ENCODE assay signal across 8 cellular contexts in genomic region chr12:89349814-89350213, GRCh38. TPM values are rescaled to one million over a fixed set of nuclear protein-coding genes. Genes with fewer than 3 reads are reported as not detected.
A peak's percentile ranks its signal among the peaks of the same experiment; 100 is the strongest.
DNase-seq lines count a peak whose midpoint lies in the region; ATAC-seq and TF ChIP-seq lines count a peak whose summit lies in the region.

No MANE protein-coding gene starts in this region.

- H3K9me3 ChIP-seq in heart right ventricle, result no peaks in the 10 kb centered on the region

- H3K4me1 Mint-ChIP-seq in nephron, result peaks cover 61% of the 10 kb centered on the region

- H3K36me3 Mint-ChIP-seq in nephron (ENCODE audit: low read depth), result peaks cover 6% of the 10 kb centered on the region

- peaks cover 15 to 66% (median 50%) of the 10 kb centered on the region in 9 donors for H3K4me1 ChIP-seq in heart right ventricle

- H3K4me3 Mint-ChIP-seq in nephron, result peak overlapping the region; percentile 90 to 97 (median 91)

- peaks cover 67% of the 10 kb centered on the region for H3K27me3 Mint-ChIP-seq in nephron (ENCODE audit: low read depth)

- H3K27me3 ChIP-seq in heart right ventricle, result no peaks in the 10 kb centered on the region

- 35 to 51% methylated on average over 6 of the region's 6 CpGs for WGBS in heart right ventricle, 2 donors

- ATAC-seq in heart right ventricle (no peak), Right ventricle myocardium inferior (no peak), HG03354 (IDR thresholded peaks at IDR 0.05; ENCODE audit: poor library complexity, severe bottlenecking, unreplicated experiment) (no peak)

- no peaks in the 10 kb centered on the region for H3K9me3 Mint-ChIP-seq in nephron

- no peak for TF ChIP-seq CTCF in heart right ventricle (IDR thresholded peaks at IDR 0.05)
- no peak for TF ChIP-seq CTCF in epithelial cell of proximal tubule (conservative IDR thresholded peaks at IDR 0.05; ENCODE audit: low read depth, low read length)
- TF ChIP-seq CTCF in nephron (IDR thresholded peaks at IDR 0.05; ENCODE audit: unreplicated experiment in 3 of 3), result no peak

- peak overlapping the region in 1 of 3 experiments; percentile 97 for H3K27ac Mint-ChIP-seq in nephron

- H3K27ac ChIP-seq in heart right ventricle, result peak overlapping the region; percentile 92 to 100 (median 99)

- intact Hi-C loops in heart right ventricle (cut with DNase I), result loop anchor here (1.0 to 10.0 kb wide), 21 partner anchors 24 to 298 kb away; partner anchors contain the start of genes POC1B (in 4 of the 10) and GALNT4 (in 3 of the 10)
- intact Hi-C loops in Right ventricle myocardium inferior (cut with DNase I), result loop anchor here (2.0 to 10.0 kb wide), 4 partner anchors 113 to 355 kb away; partner anchors contain the start of genes ATP2B1, GALNT4 and POC1B

- peak in 1 of 2 donors; percentile 64 for DNase-seq in heart right ventricle
- no peak for DNase-seq in Right ventricle myocardium inferior (ENCODE audit: missing footprints)
- DNase-seq in RPMI7951 (ENCODE audit: low read depth), result peak; percentile 78
- no peak for DNase-seq in epithelial cell of proximal tubule (ENCODE audit: low read depth)
- no peak for DNase-seq in stimulated activated CD8-positive, alpha-beta memory T cell treated with anti-CD3 and anti-CD28 coated beads, Interleukin-4, amount 100 ng/mL, for 48 hours
- DNase-seq in activated CD8-positive, alpha-beta memory T cell treated with anti-CD3 and anti-CD28 coated beads, Interleukin-2, amount 50 U/mL, for 4 hours, result no peak

- H3K4me3 ChIP-seq in heart right ventricle (peak overlapping the region; percentile 66 to 94 (median 82)), epithelial cell of proximal tubule (ENCODE audit: low read depth, low read length) (peak overlapping the region; percentile 68)

- H3K36me3 ChIP-seq in heart right ventricle, result peaks cover 0 to 38% (median 3%) of the 10 kb centered on the region in 9 donors

RNA-seq across cellular contexts. Expression of gene DUSP6, which starts 2.5 kb away (rescaled TPM):
- total RNA-seq in heart right ventricle (10 to 100 TPM; 19.7 to 43.4 (median 26.0) TPM), Right ventricle myocardium inferior (25.0 TPM), epithelial cell of proximal tubule (41.1 and 48.8 TPM in 2 replicates)
- polyA plus RNA-seq in heart right ventricle, result 10 to 100 TPM in 1 of 2 donors, 1 to 10 TPM in 1; 9.4 to 23.4 TPM
- 36.3 and 39.8 TPM in 2 replicates for total RNA-seq in RPMI7951 (2014; rRNA removed; shearing (Covaris generic))
